24 cellular contexts compared by ENCODE assay signal in genomic region chr4:117466388-117466787, GRCh38.
"Had no signal": no experiment of that assay in that cellular context is flagged by ENCODE, and none has a peak within 500 bp of the region (broad histone marks: within the 10 kb centered on the region; RNA-seq: fewer than 3 reads in every experiment).

No MANE protein-coding gene starts in this region.

- DNase-seq: activated CD4-positive, alpha-beta memory T cell treated with anti-CD3 and anti-CD28 coated beads, Interleukin-2, amount 10 ng/mL, durations not matched to agents 7 days and 5 days; activated CD4-positive, alpha-beta T cell treated with anti-CD3 and anti-CD28 coated beads, Interleukin-2, amount 10 ng/mL, durations not matched to agents 24 days and 14 days; activated effector memory CD4-positive, alpha-beta T cell treated with Interleukin-2 at 50 U/mL for 16 hours; activated naive CD4-positive, alpha-beta T cell treated with anti-CD3 and anti-CD28 coated beads, Interleukin-2, amount 10 ng/mL, durations not matched to agents 7 days and 5 days; activated T-cell treated with anti-CD3 and anti-CD28 coated beads, Interleukin-2, amount 50 U/mL, for 72 hours; amygdala; hypothalamus; kidney glomerular epithelial cell; left ventricle myocardium inferior; midbrain; ovary; spleen; stimulated activated CD4-positive, alpha-beta T cell treated with anti-CD3 and anti-CD28 coated beads, Interleukin-4, amount 100 ng/mL, for 1 hour; stimulated activated naive CD8-positive, alpha-beta T cell treated with anti-CD3 and anti-CD28 coated beads, Interleukin-15, Interleukin-2, amounts not matched to agents 100 U/mL and 50 U/mL, for 24 hours; SW 1271; thyroid gland; upper lobe of right lung had no signal

- H3K36me3 Mint-ChIP-seq: activated naive CD4-positive, alpha-beta T cell treated with anti-CD3 and anti-CD28 coated beads, Interleukin-2, amount 10 ng/mL, durations not matched to agents 7 days and 5 days; natural killer cell treated with Interleukin-12 subunit alpha and Interleukin-12 subunit beta and Interleukin-15 and Interleukin-18, amount 100 ng/mL, for 72 hours had no signal

- H3K4me3 Mint-ChIP-seq: activated CD4-positive, alpha-beta memory T cell treated with anti-CD3 and anti-CD28 coated beads, Interleukin-2, amount 10 ng/mL, durations not matched to agents 7 days and 5 days; activated CD4-positive, alpha-beta T cell treated with anti-CD3 and anti-CD28 coated beads, Interleukin-2, amount 10 ng/mL, durations not matched to agents 24 days and 14 days; activated naive CD4-positive, alpha-beta T cell treated with anti-CD3 and anti-CD28 coated beads, Interleukin-2, amount 10 ng/mL, durations not matched to agents 7 days and 5 days; activated T-cell treated with anti-CD3 and anti-CD28 coated beads, Interleukin-2, amount 50 U/mL, for 72 hours; natural killer cell treated with Interleukin-12 subunit alpha and Interleukin-12 subunit beta and Interleukin-15 and Interleukin-18, amount 100 ng/mL, for 72 hours had no signal

- H3K9me3 Mint-ChIP-seq: activated CD4-positive, alpha-beta memory T cell treated with anti-CD3 and anti-CD28 coated beads, Interleukin-2, amount 10 ng/mL, durations not matched to agents 7 days and 5 days; activated CD4-positive, alpha-beta T cell treated with anti-CD3 and anti-CD28 coated beads, Interleukin-2, amount 10 ng/mL, durations not matched to agents 24 days and 14 days; activated naive CD4-positive, alpha-beta T cell treated with anti-CD3 and anti-CD28 coated beads, Interleukin-2, amount 10 ng/mL, durations not matched to agents 7 days and 5 days; activated T-cell treated with anti-CD3 and anti-CD28 coated beads, Interleukin-2, amount 50 U/mL, for 72 hours had no signal

- ATAC-seq: activated CD4-positive, CD25-positive, alpha-beta regulatory T cell treated with anti-CD3 and anti-CD28 coated beads, Interleukin-2, amount 50 U/mL, for 24 hours; activated T-cell treated with anti-CD3 and anti-CD28 coated beads, Interleukin-2, amount 50 U/mL, for 72 hours; natural killer cell treated with Interleukin-12 subunit alpha and Interleukin-12 subunit beta and Interleukin-15 and Interleukin-18, amount 100 ng/mL, for 72 hours; stimulated activated naive CD8-positive, alpha-beta T cell treated with anti-CD3 and anti-CD28 coated beads, Interleukin-15, Interleukin-2, amounts not matched to agents 100 U/mL and 50 U/mL, for 24 hours; upper lobe of right lung had no signal

- H3K4me1 Mint-ChIP-seq: activated CD4-positive, alpha-beta T cell treated with anti-CD3 and anti-CD28 coated beads, Interleukin-2, amount 10 ng/mL, durations not matched to agents 24 days and 14 days; activated naive CD4-positive, alpha-beta T cell treated with anti-CD3 and anti-CD28 coated beads, Interleukin-2, amount 10 ng/mL, durations not matched to agents 7 days and 5 days had no signal

- H3K9me3 ChIP-seq: neutrophil, ovary, prostate gland, right atrium auricular region, thyroid gland, upper lobe of right lung had no signal

- H3K27me3 ChIP-seq: neutrophil, ovary, right atrium auricular region, spleen, thyroid gland, upper lobe of right lung had no signal

- H3K36me3 ChIP-seq: left ventricle myocardium inferior, neutrophil, ovary, prostate gland, right atrium auricular region, spleen, thyroid gland, upper lobe of right lung had no signal

- H3K27me3 Mint-ChIP-seq: activated CD4-positive, alpha-beta memory T cell treated with anti-CD3 and anti-CD28 coated beads, Interleukin-2, amount 10 ng/mL, durations not matched to agents 7 days and 5 days; activated CD4-positive, alpha-beta T cell treated with anti-CD3 and anti-CD28 coated beads, Interleukin-2, amount 10 ng/mL, durations not matched to agents 24 days and 14 days; activated naive CD4-positive, alpha-beta T cell treated with anti-CD3 and anti-CD28 coated beads, Interleukin-2, amount 10 ng/mL, durations not matched to agents 7 days and 5 days; natural killer cell treated with Interleukin-12 subunit alpha and Interleukin-12 subunit beta and Interleukin-15 and Interleukin-18, amount 100 ng/mL, for 72 hours had no signal

- H3K4me1 ChIP-seq: left ventricle myocardium inferior, prostate gland, right atrium auricular region, spleen, thyroid gland, upper lobe of right lung had no signal

- H3K27ac Mint-ChIP-seq: activated CD4-positive, alpha-beta memory T cell treated with anti-CD3 and anti-CD28 coated beads, Interleukin-2, amount 10 ng/mL, durations not matched to agents 7 days and 5 days; activated CD4-positive, alpha-beta T cell treated with anti-CD3 and anti-CD28 coated beads, Interleukin-2, amount 10 ng/mL, durations not matched to agents 24 days and 14 days; activated naive CD4-positive, alpha-beta T cell treated with anti-CD3 and anti-CD28 coated beads, Interleukin-2, amount 10 ng/mL, durations not matched to agents 7 days and 5 days; activated T-cell treated with anti-CD3 and anti-CD28 coated beads, Interleukin-2, amount 50 U/mL, for 72 hours; natural killer cell treated with Interleukin-12 subunit alpha and Interleukin-12 subunit beta and Interleukin-15 and Interleukin-18, amount 100 ng/mL, for 72 hours had no signal

- H3K4me3 ChIP-seq: left ventricle myocardium inferior, ovary, prostate gland, right atrium auricular region, spleen, thyroid gland, upper lobe of right lung had no signal

- H3K27ac ChIP-seq: left ventricle myocardium inferior, neutrophil, ovary, prostate gland, right atrium auricular region, spleen, thyroid gland, upper lobe of right lung had no signal

- FAIRE-seq: endometrium, frontal cortex had no signal
